In the genomic region with DNA sequence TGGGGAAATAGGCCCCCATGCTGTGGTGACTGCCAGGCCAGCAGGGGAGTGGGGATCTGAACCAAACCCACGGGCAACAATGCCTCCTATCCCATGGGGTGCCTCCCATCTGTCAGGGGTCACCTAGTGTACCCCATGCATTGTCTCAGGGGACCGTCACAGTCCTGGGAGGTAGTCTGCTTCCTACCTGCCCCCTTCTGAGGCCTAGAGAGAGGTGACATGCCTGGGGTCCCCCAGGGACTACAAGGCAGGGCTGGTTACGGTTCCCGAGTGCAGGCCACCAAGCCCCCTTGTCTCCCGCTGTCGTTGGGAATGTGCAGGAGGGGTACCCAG, we compare ENCODE assay signal across 17 cellular contexts. TPM values are rescaled to one million over a fixed set of nuclear protein-coding genes. Genes with fewer than 3 reads are reported as not detected.
A peak's percentile ranks its signal among the peaks of the same experiment; 100 is the strongest.
DNase-seq lines count a peak whose midpoint lies in the region; ATAC-seq, FAIRE-seq and TF ChIP-seq lines count a peak whose summit lies in the region.
"Had no signal": no experiment of that assay in that cellular context is flagged by ENCODE, and none has a peak within 500 bp of the region (broad histone marks: within the 10 kb centered on the region; RNA-seq: fewer than 3 reads in every experiment).

No MANE protein-coding gene starts in this region.

- BruUV-seq in IMR-90 (replicated peaks; lab: Mats Ljungman, UMichigan): no TSS peak

- H2AFZ ChIP-seq in IMR-90 (replicated peaks; ENCODE audit: low read length, poor library complexity) (no peak overlapping the region), H1 (ENCODE audit: low read length) (no peak overlapping the region), osteoblast (ENCODE audit: low read length) (peak overlapping the region; percentile 78)

- no peak for TF ChIP-seq EP300 in H1 (IDR thresholded peaks at IDR 0.05; ENCODE audit: borderline replicate concordance in 1 of 2, low read depth in 2 of 2, low read length in 2 of 2)

- peaks cover 5% of the 10 kb centered on the region for H3K9me1 ChIP-seq in IMR-90 (ENCODE audit: insufficient read depth, low read length)

- POLR2A ChIA-PET in AG04450 (lab: Yijun Ruan, JAX) (no interaction called here), IMR-90 (lab: Charles Lee; ENCODE audit: unreplicated experiment) (no interaction called here), H1 (lab: Charles Lee; ENCODE audit: partially characterized antibody) (interaction anchor here (1.8 kb wide), 1 partner anchor 8 kb away, joined by 4 read pairs; no protein-coding TSS in a partner anchor)

- WGBS in IMR-90 (ENCODE audit: extremely low coverage in 2 of 2, insufficient read length in 1 of 2), 2 experiments: 100% methylated on average over 5 of the region's 6 CpGs; no CpG with 5 or more reads in 1 of the 2 experiments
- WGBS in H1 (ENCODE audit: extremely low coverage in 1 of 2, insufficient coverage in 1 of 2, insufficient read length in 1 of 2, insufficient replicate concordance in 2 of 2, low coverage in 1 of 2, low lambda C conversion rate in 2 of 2, missing lambda C conversion rate in 1 of 2), 2 experiments: 90% methylated on average over 6 of the region's 6 CpGs; no CpG with 5 or more reads in 1 of the 2 experiments

- H2BK120ac ChIP-seq in IMR-90 (ENCODE audit: low read depth, low read length) (no peak overlapping the region), H1 (replicated peaks; ENCODE audit: low read depth, low read length) (no peak overlapping the region)

- H3K9me3 ChIP-seq in AG04450 (ENCODE audit: control insufficient read depth, insufficient read depth, low read length) (peaks cover 9% of the 10 kb centered on the region; the same call in 1 of the 2 replicates), IMR-90 (ENCODE audit: control insufficient read depth, insufficient read depth, low read length) (no peaks in the 10 kb centered on the region), H1 (ENCODE audit: insufficient read depth in 2 of 2, low read depth in 1 of 2, low read length in 1 of 2) (no peaks in the 10 kb centered on the region), osteoblast (ENCODE audit: low read depth, low read length) (no peaks in the 10 kb centered on the region), HAP-1 (no peaks in the 10 kb centered on the region)
- H3K9me3 ChIP-seq: BE2C had no signal

- peaks cover 10% of the 10 kb centered on the region for H4K20me1 ChIP-seq in IMR-90 (ENCODE audit: insufficient read depth, low read length)
- peaks cover 4 to 18% of the 10 kb centered on the region in 2 experiments for H4K20me1 ChIP-seq in H1 (replicated peaks in 1 of 2; ENCODE audit: control insufficient read depth in 1 of 2, insufficient read depth in 2 of 2, low read length in 2 of 2)
- no peaks in the 10 kb centered on the region for H4K20me1 ChIP-seq in osteoblast (ENCODE audit: insufficient read depth, low read length)

- peak overlapping the region; percentile 11 for H3K27ac ChIP-seq in AG04450 (ENCODE audit: low read depth, low read length)
- H3K27ac ChIP-seq in IMR-90 (ENCODE audit: insufficient read depth, low read length): no peak overlapping the region
- H3K27ac ChIP-seq in H1 (ENCODE audit: low read depth, low read length): 0 out of 2 replicates have a peak overlapping the region, but pooled peaks have one; percentile 34
- peak overlapping the region; percentile 82 for H3K27ac ChIP-seq in osteoblast (ENCODE audit: low read depth, low read length)

- TF ChIP-seq POLR2A in IMR-90 (IDR thresholded peaks at IDR 0.05; ENCODE audit: low read depth, low read length) (no peak), H1 (IDR thresholded peaks at IDR 0.05; ENCODE audit: control extremely low read depth in 1 of 2, low read depth in 2 of 2, low read length in 2 of 2) (no peak)

- H3K23ac ChIP-seq in IMR-90 (ENCODE audit: low read depth, low read length) (no peak overlapping the region), H1 (ENCODE audit: insufficient read length) (no peak overlapping the region)

- peaks cover 0 to 25% of the 10 kb centered on the region in 2 experiments; a peak in 1 of 4 replicates for H3K79me2 ChIP-seq in H1 (ENCODE audit: control insufficient read depth in 1 of 2, insufficient read depth in 2 of 2, low read length in 2 of 2)
- H3K79me2 ChIP-seq in osteoblast (ENCODE audit: insufficient read depth, low read length): peaks cover 28% of the 10 kb centered on the region

- DNase-seq in AG04450 (ENCODE audit: low read depth, low spot score) (no peak), IMR-90 (no peak), H1 (ENCODE audit: low read depth in 1 of 2, low spot score in 2 of 2) (no peak), osteoblast (ENCODE audit: insufficient read length, low spot score, missing footprints) (peak; percentile 30), HuH-7.5 (ENCODE audit: low spot score) (no peak), NCI-H1694 treated with DMSO at 0.1 percent for 48 hours (lab: John Stamatoyannopoulos, UW) (no peak), HAP-1 (ENCODE audit: low spot score in 2 of 2) (no peak)
- DNase-seq: activated T-cell treated with anti-CD3 and anti-CD28 coated beads, Interleukin-2, amount 50 U/mL, for 4 hours; BE2C; GOT3; NCI-H1092; NCI-H524 had no signal

- peaks cover 9% of the 10 kb centered on the region; the same call in 1 of the 2 replicates for H3K36me3 ChIP-seq in IMR-90 (ENCODE audit: control insufficient read depth, insufficient read depth, low read length)
- peaks cover 0 to 10% (median 4%) of the 10 kb centered on the region in 4 experiments; a peak in 3 of 8 replicates for H3K36me3 ChIP-seq in H1 (ENCODE audit: control insufficient read depth in 2 of 4, insufficient read depth in 4 of 4, low read length in 3 of 4)
- H3K36me3 ChIP-seq in osteoblast (ENCODE audit: insufficient read depth, low read length): peaks cover 3% of the 10 kb centered on the region
- H3K36me3 ChIP-seq in HAP-1 (replicated peaks): peaks cover 14% of the 10 kb centered on the region

- CTCF ChIA-PET in AG04450 (lab: Charles Lee): no interaction called here
- CTCF ChIA-PET in IMR-90 (lab: Yijun Ruan, JAX): no interaction called here
- CTCF ChIA-PET in H1 (lab: Charles Lee; ENCODE audit: partially characterized antibody): no interaction called here

- no peaks in the 10 kb centered on the region for H3K23me2 ChIP-seq in H1 (ENCODE audit: low read depth, low read length)

- H2AK5ac ChIP-seq in IMR-90 (ENCODE audit: low read depth, low read length): no peak overlapping the region
- H2AK5ac ChIP-seq in H1 (ENCODE audit: low read depth, low read length): no peak overlapping the region

- H3K18ac ChIP-seq in IMR-90 (ENCODE audit: low read depth, low read length): no peak overlapping the region
- no peak overlapping the region for H3K18ac ChIP-seq in H1 (ENCODE audit: extremely low read depth, low read length)

- H4K91ac ChIP-seq in IMR-90 (ENCODE audit: insufficient read depth, low read depth, low read length): no peak overlapping the region
- no peak overlapping the region for H4K91ac ChIP-seq in H1 (replicated peaks; ENCODE audit: insufficient read length, low read length)

- dilution Hi-C loops in IMR-90 (cut with HindIII; ENCODE audit: low sequenced_read_pairs, unreplicated experiment): no loop called here

- H2BK20ac ChIP-seq in IMR-90 (ENCODE audit: low read depth, low read length) (no peak overlapping the region), H1 (ENCODE audit: low read length) (no peak overlapping the region)

- H4K5ac ChIP-seq in IMR-90 (ENCODE audit: low read depth, low read length): no peak overlapping the region
- no peak overlapping the region for H4K5ac ChIP-seq in H1 (ENCODE audit: insufficient read length, low read depth, low read length)

- H3K14ac ChIP-seq in IMR-90 (replicated peaks; ENCODE audit: low read depth, low read length) (no peak overlapping the region), H1 (ENCODE audit: insufficient read length) (no peak overlapping the region)

- H3K4me2 ChIP-seq in IMR-90 (ENCODE audit: low read depth, low read length) (no peak overlapping the region), H1 (ENCODE audit: insufficient read depth in 1 of 2, low read depth in 2 of 2, low read length in 2 of 2) (no peak overlapping the region), osteoblast (ENCODE audit: insufficient read depth, low read length) (no peak overlapping the region)

- intact Hi-C loops in IMR-90 (cut with micrococcal nuclease): no loop called here

- H2AK9ac ChIP-seq in IMR-90 (replicated peaks; ENCODE audit: low read depth, low read length, poor library complexity): peak overlapping the region; percentile 29

- H3K9ac ChIP-seq in IMR-90 (ENCODE audit: low read depth, low read length): no peak overlapping the region
- no peak overlapping the region for H3K9ac ChIP-seq in H1 (replicated peaks in 1 of 4; ENCODE audit: extremely low read depth in 1 of 4, low read depth in 3 of 4, low read length in 3 of 4)

- H3K27me3 ChIP-seq in AG04450 (ENCODE audit: control insufficient read depth, insufficient read depth, low read length) (no peaks in the 10 kb centered on the region), IMR-90 (ENCODE audit: control insufficient read depth, insufficient read depth, low read length) (no peaks in the 10 kb centered on the region), H1 (replicated peaks in 1 of 4; ENCODE audit: control insufficient read depth in 3 of 4, extremely low read depth in 1 of 4, insufficient read depth in 3 of 4, low read length in 3 of 4) (no peaks in the 10 kb centered on the region), osteoblast (ENCODE audit: insufficient read depth, low read length) (no peaks in the 10 kb centered on the region), HAP-1 (ENCODE audit: low read depth) (no peaks in the 10 kb centered on the region)
- H3K27me3 ChIP-seq: BE2C had no signal

- no peak overlapping the region; the same call in 1 of the 2 replicates for H2BK12ac ChIP-seq in H1 (ENCODE audit: low read depth, low read length)

- TF ChIP-seq CTCF in AG04450 (IDR thresholded peaks at IDR 0.05; ENCODE audit: low read depth, low read length) (no peak), IMR-90 (conservative IDR thresholded peaks at IDR 0.05; ENCODE audit: low read depth, low read length) (no peak), H1 (IDR thresholded peaks at IDR 0.05; ENCODE audit: control extremely low read depth in 1 of 3, insufficient read depth in 1 of 3, low read depth in 1 of 3, low read length in 3 of 3) (no peak), osteoblast (IDR thresholded peaks at IDR 0.05; ENCODE audit: extremely low read depth, low read depth, low read length) (no peak)

- H3K4me3 ChIP-seq in AG04450 (ENCODE audit: low read depth, low read length) (no peak overlapping the region), IMR-90 (ENCODE audit: insufficient read depth, low read depth, low read length) (no peak overlapping the region), H1 (ENCODE audit: extremely low read depth in 1 of 4, insufficient read depth in 2 of 4, low read depth in 3 of 4, low read length in 4 of 4) (no peak overlapping the region), osteoblast (ENCODE audit: insufficient read depth, low read length) (no peak overlapping the region), HAP-1 (no peak overlapping the region)

- ATAC-seq in IMR-90 (ENCODE audit: low read depth): no peak
- no peak for ATAC-seq in HG03460 (IDR thresholded peaks at IDR 0.05; ENCODE audit: unreplicated experiment)
- ATAC-seq: activated T-cell treated with anti-CD3 and anti-CD28 coated beads, Interleukin-2, amount 50 U/mL, for 4 hours had no signal

- H2BK15ac ChIP-seq in IMR-90 (ENCODE audit: low read depth, low read length) (no peak overlapping the region), H1 (ENCODE audit: low read length) (no peak overlapping the region)

- TF ChIP-seq RAD21 in IMR-90 (IDR thresholded peaks at IDR 0.05; ENCODE audit: low read length): no peak
- TF ChIP-seq RAD21 in H1 (IDR thresholded peaks at IDR 0.05 in 1 of 2, conservative IDR thresholded peaks at IDR 0.05 in 1 of 2; ENCODE audit: low read depth in 2 of 2, low read length in 2 of 2): no peak

- no peak for FAIRE-seq in H1 (lab: Jason Lieb, UNC)
- FAIRE-seq: bronchial epithelial cell, GM12892, islet of Langerhans had no signal

- H4K8ac ChIP-seq in IMR-90 (ENCODE audit: low read depth in 2 of 2, low read length in 2 of 2): no peak overlapping the region
- no peak overlapping the region for H4K8ac ChIP-seq in H1 (ENCODE audit: extremely low read depth, insufficient read depth, low read length)

- no peak overlapping the region for H2BK5ac ChIP-seq in IMR-90 (ENCODE audit: low read depth, low read length, poor library complexity, severe bottlenecking)
- H2BK5ac ChIP-seq in H1 (ENCODE audit: low read depth, low read length): peak overlapping the region; percentile 9; the same call in 1 of the 2 replicates

- H3K4me1 ChIP-seq in IMR-90 (ENCODE audit: control insufficient read depth, insufficient read depth, low read length) (peaks cover 8% of the 10 kb centered on the region; the same call in 1 of the 2 replicates), H1 (replicated peaks in 1 of 4; ENCODE audit: control insufficient read depth in 3 of 4, insufficient read depth in 4 of 4, low read length in 3 of 4) (peaks cover 0 to 44% (median 38%) of the 10 kb centered on the region in 4 experiments; a peak in 6 of 7 replicates), osteoblast (ENCODE audit: insufficient read depth, low read length) (peaks cover 36% of the 10 kb centered on the region), HAP-1 (no peaks in the 10 kb centered on the region; the same call in 1 of the 2 replicates)

- no peak overlapping the region; the same call in 1 of the 2 replicates for H3K4ac ChIP-seq in IMR-90 (ENCODE audit: low read depth, low read length)
- no peak overlapping the region for H3K4ac ChIP-seq in H1 (replicated peaks; ENCODE audit: insufficient read length, low read depth, low read length)

- H3K79me1 ChIP-seq in IMR-90 (ENCODE audit: low read depth in 1 of 2, low read length in 2 of 2) (peaks cover 10 to 38% of the 10 kb centered on the region in 2 experiments), H1 (ENCODE audit: low read depth, low read length) (peaks cover 9% of the 10 kb centered on the region)

- H3K56ac ChIP-seq in IMR-90 (ENCODE audit: extremely low read depth, insufficient read depth, low read length): no peak overlapping the region
- H3K56ac ChIP-seq in H1 (replicated peaks; ENCODE audit: insufficient read length, low read depth, low read length): no peak overlapping the region

- in situ Hi-C loops in IMR-90 (cut with MboI; ENCODE audit: low sequenced_read_pairs): loop anchor here (25.0 kb wide), 1 partner anchor 877 kb away; a partner anchor contains a TSS
- in situ Hi-C loops in HAP-1 (cut with MboI; ENCODE audit: low sequenced_read_pairs): no loop called here

RNA-seq across cellular contexts. Expression of a gene that starts 11.1 kb away (rescaled TPM):
- polyA plus RNA-seq in AG04450 (2011; rRNA removed): 97.3 and 164 TPM in 2 replicates
- polyA minus RNA-seq in AG04450 (2011; rRNA and poly(A)+ RNA removed): 14.0 and 16.8 TPM in 2 replicates
- 337 and 436 TPM in 2 replicates for total RNA-seq in IMR-90 (2012; rRNA removed)
- polyA plus RNA-seq in IMR-90 (2012; rRNA removed): 523 and 591 TPM in 2 replicates
- 616 and 949 TPM in 2 replicates for polyA plus RNA-seq in IMR-90 (2012; cell fraction: cytosol; rRNA removed)
- 86.4 and 295 TPM in 2 replicates for polyA plus RNA-seq in IMR-90 (2012; cell fraction: nucleus; rRNA removed; ENCODE audit: low replicate concordance)
- 151 and 161 TPM in 2 replicates for total RNA-seq in H1 (2021; fragmentation: NEBNext Ultra II Directional; extraction: Animal tissue kit (Norgen Biotek cat#: 25700))
- 740 and 777 TPM in 2 replicates for polyA plus RNA-seq in H1 (2011; rRNA removed)
- polyA plus RNA-seq in H1 (2011; cell fraction: cytosol; rRNA removed): 516 TPM
- 409 TPM for polyA plus RNA-seq in H1 (2011; cell fraction: nucleus; rRNA removed)
- polyA plus RNA-seq in H1 (2012, experiment 1 of 2): 92.3 to 278 TPM (median 228 TPM) in 4 replicates
- polyA plus RNA-seq in H1 (2012, experiment 2 of 2): 239 TPM
- polyA plus RNA-seq in H1 (2013, experiment 1 of 2): 244 TPM
- polyA plus RNA-seq in H1 (2013, experiment 2 of 2): 241 TPM
- 37.4 and 68.2 TPM in 2 replicates for polyA minus RNA-seq in H1 (2011; rRNA and poly(A)+ RNA removed)
- polyA minus RNA-seq in H1 (2011; cell fraction: cytosol; rRNA and poly(A)+ RNA removed): 113 TPM
- 93.4 TPM for polyA minus RNA-seq in H1 (2011; cell fraction: nucleus; rRNA and poly(A)+ RNA removed)
- total RNA-seq in osteoblast: 219 and 227 TPM in 2 replicates

RNA-seq across cellular contexts. Expression of a gene that starts 22.1 kb away (rescaled TPM):
- polyA plus RNA-seq in AG04450 (2011; rRNA removed) (not detected in 2 replicates), IMR-90 (2012; rRNA removed) (0.05 TPM in 1 of 2 replicates, not detected in the other), H1 (2011; rRNA removed) (not detected in 2 replicates)
- not detected in 2 replicates for polyA minus RNA-seq in AG04450 (2011; rRNA and poly(A)+ RNA removed)
- total RNA-seq in IMR-90 (2012; rRNA removed) (not detected in 2 replicates), osteoblast (under 0.01 TPM in 1 of 2 replicates, not detected in the other)
- polyA plus RNA-seq in IMR-90 (2012; cell fraction: cytosol; rRNA removed): not detected in 2 replicates
- 0.10 and 0.11 TPM in 2 replicates for polyA plus RNA-seq in IMR-90 (2012; cell fraction: nucleus; rRNA removed; ENCODE audit: low replicate concordance)
- total RNA-seq in H1 (2021; fragmentation: NEBNext Ultra II Directional; extraction: Animal tissue kit (Norgen Biotek cat#: 25700)): not detected in 2 replicates
- not detected for polyA plus RNA-seq in H1 (2011; cell fraction: cytosol; rRNA removed)
- not detected for polyA plus RNA-seq in H1 (2011; cell fraction: nucleus; rRNA removed)
- not detected in 4 replicates for polyA plus RNA-seq in H1 (2012, experiment 1 of 2)
- not detected for polyA plus RNA-seq in H1 (2012, experiment 2 of 2)
- polyA plus RNA-seq in H1 (2013, experiment 1 of 2): 0.04 TPM
- 0.09 TPM for polyA plus RNA-seq in H1 (2013, experiment 2 of 2)
- polyA minus RNA-seq in H1 (2011; rRNA and poly(A)+ RNA removed): not detected in 2 replicates
- not detected for polyA minus RNA-seq in H1 (2011; cell fraction: cytosol; rRNA and poly(A)+ RNA removed)
- polyA minus RNA-seq in H1 (2011; cell fraction: nucleus; rRNA and poly(A)+ RNA removed): not detected
- total RNA-seq: bronchial epithelial cell, neural crest cell had no signal

RNA-seq across cellular contexts. Expression of a gene that starts 31.3 kb away (rescaled TPM):
- polyA plus RNA-seq in AG04450 (2011; rRNA removed): 59.6 and 70.2 TPM in 2 replicates
- 113 and 191 TPM in 2 replicates for polyA minus RNA-seq in AG04450 (2011; rRNA and poly(A)+ RNA removed)
- 35.8 and 46.2 TPM in 2 replicates for total RNA-seq in IMR-90 (2012; rRNA removed)
- polyA plus RNA-seq in IMR-90 (2012; rRNA removed): 81.2 and 102 TPM in 2 replicates
- 74.3 and 124 TPM in 2 replicates for polyA plus RNA-seq in IMR-90 (2012; cell fraction: cytosol; rRNA removed)
- polyA plus RNA-seq in IMR-90 (2012; cell fraction: nucleus; rRNA removed; ENCODE audit: low replicate concordance): 111 and 215 TPM in 2 replicates
- 172 and 179 TPM in 2 replicates for total RNA-seq in H1 (2021; fragmentation: NEBNext Ultra II Directional; extraction: Animal tissue kit (Norgen Biotek cat#: 25700))
- polyA plus RNA-seq in H1 (2011; rRNA removed): 405 and 439 TPM in 2 replicates
- 162 TPM for polyA plus RNA-seq in H1 (2011; cell fraction: cytosol; rRNA removed)
- 283 TPM for polyA plus RNA-seq in H1 (2011; cell fraction: nucleus; rRNA removed)
- polyA plus RNA-seq in H1 (2012, experiment 1 of 2): 145 to 221 TPM (median 207 TPM) in 4 replicates
- 342 TPM for polyA plus RNA-seq in H1 (2012, experiment 2 of 2)
- 342 TPM for polyA plus RNA-seq in H1 (2013, experiment 1 of 2)
- 367 TPM for polyA plus RNA-seq in H1 (2013, experiment 2 of 2)
- 119 and 162 TPM in 2 replicates for polyA minus RNA-seq in H1 (2011; rRNA and poly(A)+ RNA removed)
- polyA minus RNA-seq in H1 (2011; cell fraction: cytosol; rRNA and poly(A)+ RNA removed): 154 TPM
- 83.2 TPM for polyA minus RNA-seq in H1 (2011; cell fraction: nucleus; rRNA and poly(A)+ RNA removed)
- total RNA-seq in osteoblast: 40.1 and 41.6 TPM in 2 replicates

RNA-seq across cellular contexts. Expression of a gene that starts 42.5 kb away (rescaled TPM):
- 80.6 and 88.3 TPM in 2 replicates for polyA plus RNA-seq in AG04450 (2011; rRNA removed)
- 48.1 and 49.1 TPM in 2 replicates for polyA minus RNA-seq in AG04450 (2011; rRNA and poly(A)+ RNA removed)
- total RNA-seq in IMR-90 (2012; rRNA removed): 82.5 and 88.2 TPM in 2 replicates
- 91.1 and 95.4 TPM in 2 replicates for polyA plus RNA-seq in IMR-90 (2012; rRNA removed)
- polyA plus RNA-seq in IMR-90 (2012; cell fraction: cytosol; rRNA removed): 73.4 and 172 TPM in 2 replicates
- polyA plus RNA-seq in IMR-90 (2012; cell fraction: nucleus; rRNA removed; ENCODE audit: low replicate concordance): 38.3 and 63.8 TPM in 2 replicates
- total RNA-seq in H1 (2021; fragmentation: NEBNext Ultra II Directional; extraction: Animal tissue kit (Norgen Biotek cat#: 25700)): 62.6 and 62.9 TPM in 2 replicates
- polyA plus RNA-seq in H1 (2011; rRNA removed): 51.7 and 64.3 TPM in 2 replicates
- 47.3 TPM for polyA plus RNA-seq in H1 (2011; cell fraction: cytosol; rRNA removed)
- polyA plus RNA-seq in H1 (2011; cell fraction: nucleus; rRNA removed): 42.9 TPM
- polyA plus RNA-seq in H1 (2012, experiment 1 of 2): 50.1 to 59.1 TPM (median 56.6 TPM) in 4 replicates
- polyA plus RNA-seq in H1 (2012, experiment 2 of 2): 62.1 TPM
- 29.4 TPM for polyA plus RNA-seq in H1 (2013, experiment 1 of 2)
- polyA plus RNA-seq in H1 (2013, experiment 2 of 2): 31.6 TPM
- polyA minus RNA-seq in H1 (2011; rRNA and poly(A)+ RNA removed): 52.8 and 55.7 TPM in 2 replicates
- 23.5 TPM for polyA minus RNA-seq in H1 (2011; cell fraction: cytosol; rRNA and poly(A)+ RNA removed)
- polyA minus RNA-seq in H1 (2011; cell fraction: nucleus; rRNA and poly(A)+ RNA removed): 28.5 TPM
- 65.1 and 70.9 TPM in 2 replicates for total RNA-seq in osteoblast
